ENCODE assay signal across 8 cellular contexts in the genomic region with DNA sequence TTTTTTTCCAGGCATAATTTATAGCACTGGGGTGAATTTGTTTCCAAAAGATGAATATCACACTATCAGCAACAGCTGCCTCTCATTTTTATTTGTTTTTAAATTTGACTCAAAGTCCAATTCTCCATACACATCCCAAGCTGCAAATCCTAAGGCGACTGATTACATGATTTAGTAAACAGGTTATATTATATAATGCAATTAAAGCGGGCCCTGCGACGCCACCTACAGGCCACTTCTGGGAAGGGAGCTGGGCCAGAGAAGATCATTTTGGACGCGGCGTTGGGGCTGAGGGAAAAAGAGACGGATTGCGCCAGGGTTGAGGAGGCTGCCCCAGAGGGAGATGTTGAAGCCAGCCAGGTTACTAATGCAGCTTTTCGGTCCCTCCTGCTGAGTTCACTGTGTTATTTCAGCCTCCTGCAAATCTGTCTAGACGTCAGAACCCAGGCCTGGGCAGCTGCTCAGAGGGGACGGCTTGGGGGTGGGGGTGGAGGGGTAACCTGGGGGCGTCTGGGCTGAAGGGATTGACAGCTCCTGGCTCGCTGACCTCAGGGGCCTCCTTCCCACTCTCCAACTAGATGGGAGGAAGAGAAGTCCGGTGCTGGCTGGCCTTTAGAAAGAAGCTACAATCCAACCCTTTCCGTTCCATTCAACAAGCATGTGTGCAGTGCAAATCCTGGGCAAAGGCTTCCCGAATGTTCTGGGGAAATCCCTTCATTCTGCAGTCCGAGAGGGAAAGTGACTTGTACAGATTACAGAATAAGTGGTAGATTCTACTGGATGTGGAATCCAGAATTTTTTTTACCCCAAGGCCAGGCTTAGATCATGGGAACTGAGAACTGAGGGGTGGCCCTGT.
DNase-seq lines count a peak whose midpoint lies in the region; ATAC-seq and TF ChIP-seq lines count a peak whose summit lies in the region.

No MANE protein-coding gene starts in this region.

- H3K27me3 Mint-ChIP-seq in T-helper 2 cell treated with Interferon-gamma antibody and Interleukin-4, amounts not matched to agents 5 μg/mL and 100 μg/mL, for 36 hours (ENCODE audit: low read depth) = peaks cover 6% of the 10 kb centered on the region

- H3K36me3 Mint-ChIP-seq in T-helper 2 cell treated with Interferon-gamma antibody and Interleukin-4, amounts not matched to agents 5 μg/mL and 100 μg/mL, for 36 hours (ENCODE audit: low read depth) = no peaks in the 10 kb centered on the region

- peak overlapping the region; percentile 87 for H3K27ac ChIP-seq in caudate nucleus (ENCODE audit: low read depth, low read length)

- H3K4me1 Mint-ChIP-seq in T-helper 2 cell treated with Interferon-gamma antibody and Interleukin-4, amounts not matched to agents 5 μg/mL and 100 μg/mL, for 36 hours (ENCODE audit: low read depth) = no peaks in the 10 kb centered on the region

- H3K4me3 Mint-ChIP-seq in T-helper 2 cell treated with Interferon-gamma antibody and Interleukin-4, amounts not matched to agents 5 μg/mL and 100 μg/mL, for 36 hours = no peak overlapping the region

- no peak for ATAC-seq in HG03135 (IDR thresholded peaks at IDR 0.05; ENCODE audit: unreplicated experiment)

- DNase-seq in SIG-M5 treated with dmso at 0.1 percent for 504 hours (lab: John Stamatoyannopoulos, UW; ENCODE audit: unreplicated experiment) = peak; percentile 25
- no peak for DNase-seq in SIG-M5 (lab: John Stamatoyannopoulos, UW)
- DNase-seq in M059J (ENCODE audit: low read depth) = peak; percentile 46
- peak; percentile 14 for DNase-seq in T-helper 2 cell treated with Interferon-gamma antibody and Interleukin-4, amounts not matched to agents 5 μg/mL and 100 μg/mL, for 36 hours (ENCODE audit: low spot score)
- DNase-seq in caudate nucleus (lab: John Stamatoyannopoulos, UW) = peak in 53 of 61 donors; percentile 10 to 80 (median 48)
- no peak for DNase-seq in kidney epithelial cell (ENCODE audit: low read depth)
- peak; percentile 36 for DNase-seq in stimulated activated CD4-positive, alpha-beta T cell treated with anti-CD3 and anti-CD28 coated beads, Interleukin-1b, Interleukin-23, amount 100 ng/mL, for 48 hours

- no peak overlapping the region for H3K27ac Mint-ChIP-seq in T-helper 2 cell treated with Interferon-gamma antibody and Interleukin-4, amounts not matched to agents 5 μg/mL and 100 μg/mL, for 36 hours

- H3K27me3 ChIP-seq in kidney epithelial cell (ENCODE audit: control insufficient read depth, insufficient read depth, low read length) = peaks cover 24% of the 10 kb centered on the region

- no peaks in the 10 kb centered on the region for H3K36me3 ChIP-seq in kidney epithelial cell (ENCODE audit: control insufficient read depth, insufficient read depth, low read length)

- no peak overlapping the region for H3K4me3 ChIP-seq in kidney epithelial cell (ENCODE audit: low read depth, low read length)

- peak; percentile 88 for TF ChIP-seq CTCF in kidney epithelial cell (IDR thresholded peaks at IDR 0.05; ENCODE audit: insufficient read depth, low read length, poor library complexity, severe bottlenecking)

- no peaks in the 10 kb centered on the region for H3K9me3 Mint-ChIP-seq in T-helper 2 cell treated with Interferon-gamma antibody and Interleukin-4, amounts not matched to agents 5 μg/mL and 100 μg/mL, for 36 hours

Comparison
In these comparisons a context has a peak if more than half of its experiments do, and no peak if none do; other contexts are left out.
1. DNase-seq: peak in SIG-M5 treated with dmso at 0.1 percent for 504 hours (single experiment), M059J (single experiment), T-helper 2 cell treated with Interferon-gamma antibody and Interleukin-4, amounts not matched to agents 5 μg/mL and 100 μg/mL, for 36 hours (single experiment), caudate nucleus (53 of 61) and stimulated activated CD4-positive, alpha-beta T cell treated with anti-CD3 and anti-CD28 coated beads, Interleukin-1b, Interleukin-23, amount 100 ng/mL, for 48 hours (single experiment); none in SIG-M5 (single experiment) and kidney epithelial cell (single experiment).